20 cellular contexts compared by ENCODE assay signal in genomic region chr1:61247051-61247854, GRCh38.
DNase-seq lines count a peak whose midpoint lies in the region; ATAC-seq and TF ChIP-seq lines count a peak whose summit lies in the region.
"Had no signal": no experiment of that assay in that cellular context is flagged by ENCODE, and none has a peak within 500 bp of the region (broad histone marks: within the 10 kb centered on the region; RNA-seq: fewer than 3 reads in every experiment).

No MANE protein-coding gene starts in this region.

- H3K4me1 Mint-ChIP-seq in brain (peaks cover 63% of the 10 kb centered on the region), osteocyte (ENCODE audit: unreplicated experiment) (peaks cover 39% of the 10 kb centered on the region)
- H3K4me1 Mint-ChIP-seq: activated CD4-positive, alpha-beta T cell treated with anti-CD3 and anti-CD28 coated beads, Interleukin-2, amount 10 ng/mL, durations not matched to agents 7 days and 5 days had no signal

- H3K4me3 Mint-ChIP-seq in brain (no peak overlapping the region), osteocyte (ENCODE audit: unreplicated experiment) (no peak overlapping the region)
- H3K4me3 Mint-ChIP-seq: activated CD4-positive, alpha-beta T cell treated with anti-CD3 and anti-CD28 coated beads, Interleukin-2, amount 10 ng/mL, durations not matched to agents 7 days and 5 days; activated CD8-positive, alpha-beta memory T cell treated with anti-CD3 and anti-CD28 coated beads, Interleukin-2, amount 10 ng/mL, durations not matched to agents 7 days and 5 days; activated T-helper 1 cell treated with anti-CD3 and anti-CD28 coated beads, Interleukin-12 subunit alpha, Interleukin-12 subunit beta, Interleukin-2, Interleukin-4 antibody, amounts not matched to agents 30 ng/mL and 10 ng/mL and 1 ng/mL, durations not matched to agents 14 hours and 24 hours and 36 hours; HFFc6; neural crest cell; stimulated activated naive CD8-positive, alpha-beta T cell treated with anti-CD3 and anti-CD28 coated beads, Interleukin-15, amount 100 ng/mL, for 72 hours had no signal

- H3K9me3 Mint-ChIP-seq in brain (peaks cover 0 to 9% (median 5%) of the 10 kb centered on the region in 5 experiments), osteocyte (ENCODE audit: unreplicated experiment) (no peaks in the 10 kb centered on the region)
- H3K9me3 Mint-ChIP-seq: activated CD4-positive, alpha-beta T cell treated with anti-CD3 and anti-CD28 coated beads, Interleukin-2, amount 10 ng/mL, durations not matched to agents 7 days and 5 days; activated naive CD4-positive, alpha-beta T cell treated with anti-CD3 and anti-CD28 coated beads, Interleukin-2, amount 50 U/mL, for 72 hours; activated T-helper 1 cell treated with anti-CD3 and anti-CD28 coated beads, Interleukin-12 subunit alpha, Interleukin-12 subunit beta, Interleukin-2, Interleukin-4 antibody, amounts not matched to agents 30 ng/mL and 10 ng/mL and 1 ng/mL, durations not matched to agents 14 hours and 24 hours and 36 hours; HFFc6; stimulated activated naive CD8-positive, alpha-beta T cell treated with anti-CD3 and anti-CD28 coated beads, Interleukin-15, amount 100 ng/mL, for 72 hours had no signal

- ATAC-seq in HG03520 (IDR thresholded peaks at IDR 0.05; ENCODE audit: unreplicated experiment), result peak; percentile 70
- ATAC-seq in omental fat pad (ENCODE audit: low FRiP score), result peak; percentile 35
- no peak for ATAC-seq in GM18517 (IDR thresholded peaks at IDR 0.05; ENCODE audit: unreplicated experiment)
- ATAC-seq: activated CD8-positive, alpha-beta memory T cell treated with anti-CD3 and anti-CD28 coated beads, Interleukin-2, amount 10 ng/mL, durations not matched to agents 7 days and 5 days; activated naive CD4-positive, alpha-beta T cell treated with anti-CD3 and anti-CD28 coated beads, Interleukin-2, amount 50 U/mL, for 72 hours; psoas muscle; stimulated activated naive CD8-positive, alpha-beta T cell treated with anti-CD3 and anti-CD28 coated beads, Interleukin-15, amount 100 ng/mL, for 72 hours had no signal

- DNase-seq in NCI-H748 (lab: John Stamatoyannopoulos, UW; ENCODE audit: unreplicated experiment), result peak; percentile 41
- DNase-seq in NCI-H748 treated with DMSO at 0.1 percent for 48 hours (lab: John Stamatoyannopoulos, UW), result no peak
- no peak for DNase-seq in omental fat pad (ENCODE audit: low spot score)
- DNase-seq in osteocyte (ENCODE audit: extremely low spot score, unreplicated experiment), result no peak
- DNase-seq in GM10248 (ENCODE audit: extremely low spot score), result no peak
- DNase-seq: activated CD4-positive, alpha-beta T cell treated with anti-CD3 and anti-CD28 coated beads, Interleukin-2, amount 10 ng/mL, durations not matched to agents 7 days and 5 days; activated CD8-positive, alpha-beta memory T cell treated with anti-CD3 and anti-CD28 coated beads, Interleukin-2, amount 10 ng/mL, durations not matched to agents 7 days and 5 days; dorsolateral prefrontal cortex; HFFc6; NCI-H1092; NCI-H526; psoas muscle; stimulated activated naive CD8-positive, alpha-beta T cell treated with anti-CD3 and anti-CD28 coated beads, Interleukin-15, amount 100 ng/mL, for 72 hours; thyroid gland had no signal

- CTCF ChIA-PET in GM10248 (lab: Yijun Ruan, JAX), result interaction anchor here (0.9 to 1.2 kb wide), 2 partner anchors 9 to 19 kb away, joined by 3 to 4 read pairs; no protein-coding TSS in a partner anchor

- H3K36me3 Mint-ChIP-seq in brain (peaks cover 6% of the 10 kb centered on the region), osteocyte (ENCODE audit: unreplicated experiment) (peaks cover 2% of the 10 kb centered on the region)
- H3K36me3 Mint-ChIP-seq: activated CD8-positive, alpha-beta memory T cell treated with anti-CD3 and anti-CD28 coated beads, Interleukin-2, amount 10 ng/mL, durations not matched to agents 7 days and 5 days; activated naive CD4-positive, alpha-beta T cell treated with anti-CD3 and anti-CD28 coated beads, Interleukin-2, amount 50 U/mL, for 72 hours had no signal

- H3K27me3 Mint-ChIP-seq in brain, result no peaks in the 10 kb centered on the region
- no peaks in the 10 kb centered on the region for H3K27me3 Mint-ChIP-seq in osteocyte (ENCODE audit: unreplicated experiment)
- H3K27me3 Mint-ChIP-seq: activated CD4-positive, alpha-beta T cell treated with anti-CD3 and anti-CD28 coated beads, Interleukin-2, amount 10 ng/mL, durations not matched to agents 7 days and 5 days; activated CD8-positive, alpha-beta memory T cell treated with anti-CD3 and anti-CD28 coated beads, Interleukin-2, amount 10 ng/mL, durations not matched to agents 7 days and 5 days; stimulated activated naive CD8-positive, alpha-beta T cell treated with anti-CD3 and anti-CD28 coated beads, Interleukin-15, amount 100 ng/mL, for 72 hours had no signal

- TF ChIP-seq CTCF in brain (conservative IDR thresholded peaks at IDR 0.05) (no peak), omental fat pad (IDR thresholded peaks at IDR 0.05) (no peak), osteocyte (IDR thresholded peaks at IDR 0.05) (no peak), GM10248 (IDR thresholded peaks at IDR 0.05; ENCODE audit: control extremely low read depth, extremely low read depth, low read depth, missing control alignments) (no peak)

- POLR2A ChIA-PET in GM10248 (lab: Yijun Ruan, JAX), result no interaction called here

- peak overlapping the region in 3 of 5 experiments; percentile 43 to 76 (median 67) for H3K27ac Mint-ChIP-seq in brain
- H3K27ac Mint-ChIP-seq in osteocyte (ENCODE audit: unreplicated experiment), result no peak overlapping the region
- H3K27ac Mint-ChIP-seq: activated CD4-positive, alpha-beta T cell treated with anti-CD3 and anti-CD28 coated beads, Interleukin-2, amount 10 ng/mL, durations not matched to agents 7 days and 5 days; activated CD8-positive, alpha-beta memory T cell treated with anti-CD3 and anti-CD28 coated beads, Interleukin-2, amount 10 ng/mL, durations not matched to agents 7 days and 5 days; activated naive CD4-positive, alpha-beta T cell treated with anti-CD3 and anti-CD28 coated beads, Interleukin-2, amount 50 U/mL, for 72 hours; activated T-helper 1 cell treated with anti-CD3 and anti-CD28 coated beads, Interleukin-12 subunit alpha, Interleukin-12 subunit beta, Interleukin-2, Interleukin-4 antibody, amounts not matched to agents 30 ng/mL and 10 ng/mL and 1 ng/mL, durations not matched to agents 14 hours and 24 hours and 36 hours; HFFc6; stimulated activated naive CD8-positive, alpha-beta T cell treated with anti-CD3 and anti-CD28 coated beads, Interleukin-15, amount 100 ng/mL, for 72 hours had no signal
